Comparison of ENCODE assay signal across 8 cellular contexts in the genomic region with DNA sequence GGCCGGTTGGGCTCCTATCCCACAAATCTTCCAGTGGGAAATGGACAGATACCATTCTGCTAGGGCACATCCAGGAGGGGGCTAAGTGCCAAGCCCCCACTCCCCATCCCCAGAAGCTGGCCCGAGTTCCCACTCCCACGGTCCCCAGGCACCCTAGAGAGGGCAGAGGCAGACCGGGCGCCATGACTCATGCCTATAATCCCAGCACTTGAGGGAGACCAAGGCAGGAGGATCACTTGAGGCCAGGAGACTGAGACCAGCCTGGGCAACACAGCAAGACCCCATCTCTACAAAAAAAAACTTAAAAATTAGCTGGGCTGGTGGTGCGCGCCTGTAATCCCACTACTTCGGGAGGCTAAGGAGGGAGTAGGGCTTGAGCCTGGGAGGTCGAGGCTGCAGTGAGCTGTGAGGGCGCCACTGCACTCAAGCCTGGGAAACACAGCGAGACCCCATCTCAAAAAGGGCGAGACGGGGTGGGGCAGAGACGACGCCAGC. TPM values are rescaled to one million over a fixed set of nuclear protein-coding genes. Genes with fewer than 3 reads are reported as not detected.
DNase-seq lines count a peak whose midpoint lies in the region; ATAC-seq, FAIRE-seq and TF ChIP-seq lines count a peak whose summit lies in the region.

No MANE protein-coding gene starts in this region.

- no peaks in the 10 kb centered on the region for H3K27me3 Mint-ChIP-seq in H9 (ENCODE audit: low read depth)
- H3K27me3 Mint-ChIP-seq in WTC11 (ENCODE audit: low read depth) = no peaks in the 10 kb centered on the region

- no peak overlapping the region for H2BK20ac ChIP-seq in H9 (ENCODE audit: low read depth, low read length, poor library complexity, severe bottlenecking)

- peak overlapping the region; percentile 59 for H3K4me2 ChIP-seq in H9 (ENCODE audit: insufficient read depth, insufficient read length, low read length)

- CTCF ChIA-PET in WTC11 (lab: Charles Lee) = no interaction called here

- no peak for FAIRE-seq in small intestine (lab: Jason Lieb, UNC)

- no peak overlapping the region for H3K56ac ChIP-seq in H9 (ENCODE audit: insufficient read length, low read depth, low read length)

- H2AK5ac ChIP-seq in H9 (ENCODE audit: insufficient read length, low read length) = no peak overlapping the region

- no peak for DNase-seq in H9
- DNase-seq in WTC11 (ENCODE audit: low spot score) = no peak
- DNase-seq in right atrium auricular region (ENCODE audit: low spot score) = no peak
- DNase-seq in small intestine = no peak
- no peak for DNase-seq in activated gamma-delta T cell treated with Interleukin-2 at 50 U/mL for 16 hours
- DNase-seq in NCI-H1048 (lab: John Stamatoyannopoulos, UW) = no peak
- DNase-seq in COLO829 (ENCODE audit: low spot score) = no peak

- H4K8ac ChIP-seq in H9 (replicated peaks; ENCODE audit: insufficient read length, low read depth, low read length) = no peak overlapping the region

- H3K36me3 Mint-ChIP-seq in H9 (ENCODE audit: insufficient read depth in 1 of 3, low read depth in 3 of 3) (peaks cover 20 to 40% (median 39%) of the 10 kb centered on the region in 3 experiments), WTC11 (peaks cover 39% of the 10 kb centered on the region)

- no peak overlapping the region for H2BK5ac ChIP-seq in H9 (ENCODE audit: insufficient read length, low read length)

- no peak overlapping the region for H2BK12ac ChIP-seq in H9 (ENCODE audit: insufficient read length, low read depth, low read length)

- POLR2A ChIA-PET in WTC11 (lab: Charles Lee) = no interaction called here

- H3K4me3 Mint-ChIP-seq in H9 = peak overlapping the region; percentile 78 to 90
- H3K4me3 Mint-ChIP-seq in WTC11 = peak overlapping the region; percentile 82

- H2AFZ ChIP-seq in H9 (ENCODE audit: low read length) = no peak overlapping the region

- no peak overlapping the region for H2BK120ac ChIP-seq in H9 (ENCODE audit: low read depth, low read length, poor library complexity, severe bottlenecking)

- H3K27me3 ChIP-seq in H9 (ENCODE audit: insufficient read depth, low read length) (no peaks in the 10 kb centered on the region), right atrium auricular region (no peaks in the 10 kb centered on the region), small intestine (ENCODE audit: control insufficient read depth in 2 of 2, insufficient read depth in 2 of 2, low read length in 2 of 2) (no peaks in the 10 kb centered on the region)

- no peaks in the 10 kb centered on the region for H3K36me3 ChIP-seq in right atrium auricular region
- no peaks in the 10 kb centered on the region for H3K36me3 ChIP-seq in small intestine (ENCODE audit: control insufficient read depth in 2 of 2, insufficient read depth in 2 of 2, low read length in 2 of 2)

- H3K79me1 ChIP-seq in H9 (ENCODE audit: insufficient read depth, low read depth, low read length, poor library complexity, severe bottlenecking) = peaks cover 9% of the 10 kb centered on the region

- no peak overlapping the region; the same call in 1 of the 2 replicates for H3K4ac ChIP-seq in H9 (ENCODE audit: low read depth, low read length)

- H3K23ac ChIP-seq in H9 (ENCODE audit: insufficient read length, low read depth, low read length) = no peak overlapping the region

- H3K23me2 ChIP-seq in H9 (ENCODE audit: insufficient read length, low read depth, low read length, poor library complexity, severe bottlenecking) = no peaks in the 10 kb centered on the region

- H3K9me3 Mint-ChIP-seq in H9 (no peaks in the 10 kb centered on the region; a peak in 3 of 5 replicates), WTC11 (no peaks in the 10 kb centered on the region)

- H3K9me3 ChIP-seq in H9 (ENCODE audit: control insufficient read depth, low read depth, low read length) = no peaks in the 10 kb centered on the region
- H3K9me3 ChIP-seq in right atrium auricular region = no peaks in the 10 kb centered on the region
- H3K9me3 ChIP-seq in small intestine (ENCODE audit: control insufficient read depth, low read depth) = no peaks in the 10 kb centered on the region

- ATAC-seq in WTC11 (no peak), GM21390 (IDR thresholded peaks at IDR 0.05; ENCODE audit: unreplicated experiment) (no peak)

- peak overlapping the region; percentile 40 for H3K9ac ChIP-seq in H9 (ENCODE audit: extremely low read depth, insufficient read length, low read length)

- no peak overlapping the region for H3T11ph ChIP-seq in H9 (ENCODE audit: low read length)

- TF ChIP-seq CTCF in H9 (conservative IDR thresholded peaks at IDR 0.05) = no peak
- TF ChIP-seq CTCF in WTC11 (IDR thresholded peaks at IDR 0.05) = no peak
- TF ChIP-seq CTCF in right atrium auricular region (IDR thresholded peaks at IDR 0.05) = no peak

- H3K4me3 ChIP-seq in right atrium auricular region = peak overlapping the region; percentile 76 to 77
- peak overlapping the region; percentile 57 to 58 for H3K4me3 ChIP-seq in small intestine (ENCODE audit: low read depth in 1 of 2, low read length in 2 of 2)

- H3K14ac ChIP-seq in H9 (ENCODE audit: insufficient read depth, low read length) = 0 out of 2 replicates have a peak overlapping the region, but pooled peaks have one; percentile 58

- H3K4me1 Mint-ChIP-seq in H9 (peaks cover 23 to 27% of the 10 kb centered on the region in 2 experiments), WTC11 (peaks cover 46% of the 10 kb centered on the region)

- H2BK15ac ChIP-seq in H9 (ENCODE audit: low read depth, low read length) = no peak overlapping the region; the same call in 1 of the 2 replicates

- H4K5ac ChIP-seq in H9 (ENCODE audit: insufficient read length, low read depth, low read length) = no peak overlapping the region

- H3K27ac Mint-ChIP-seq in H9 = peak overlapping the region in 2 of 3 experiments; percentile 18 to 92; a peak in 2 of 7 replicates
- peak overlapping the region; percentile 65 for H3K27ac Mint-ChIP-seq in WTC11

- H3K27ac ChIP-seq in H9 (ENCODE audit: insufficient read length, low read depth, low read length) (no peak overlapping the region), right atrium auricular region (peak overlapping the region; percentile 78 to 85), small intestine (ENCODE audit: low read depth in 1 of 2, low read length in 1 of 2) (no peak overlapping the region)

- H3K4me1 ChIP-seq in H9 (ENCODE audit: insufficient read depth, low read length) (peaks cover 2% of the 10 kb centered on the region; the same call in 1 of the 2 replicates), right atrium auricular region (peaks cover 0 to 42% of the 10 kb centered on the region in 2 donors), small intestine (ENCODE audit: control insufficient read depth in 2 of 2, insufficient read depth in 1 of 2, low read depth in 1 of 2, low read length in 1 of 2) (peaks cover 2 to 7% of the 10 kb centered on the region in 2 donors)

- H4K91ac ChIP-seq in H9 (ENCODE audit: insufficient read length, low read depth, low read length) = no peak overlapping the region

- H3K79me2 ChIP-seq in H9 (ENCODE audit: insufficient read depth, low read length) = peaks cover 36% of the 10 kb centered on the region

- no CpG with 5 or more reads among the region's 15 CpGs for WGBS in H9 (ENCODE audit: extremely low coverage, insufficient read length, low lambda C conversion rate)
- 46 to 49% (median 47%) methylated on average over 15 of the region's 15 CpGs for WGBS in small intestine, 3 donors

- no peaks in the 10 kb centered on the region for H4K20me1 ChIP-seq in H9 (ENCODE audit: control insufficient read depth, insufficient read depth, insufficient read length)

- peak overlapping the region; percentile 31 for H3K18ac ChIP-seq in H9 (ENCODE audit: insufficient read length, low read depth, low read length)

TF ChIP-seq in WTC11, 78 proteins besides CTCF, POLR2A, EP300 and RAD21 (continues in another document):
- TF ChIP-seq ZNF121 (CRISPR knock-in tag; IDR thresholded peaks at IDR 0.05) = peak; percentile 99
- TF ChIP-seq GTF2I (CRISPR knock-in tag; conservative IDR thresholded peaks at IDR 0.05) = peak; percentile 89
- TF ChIP-seq, protein P1, sequence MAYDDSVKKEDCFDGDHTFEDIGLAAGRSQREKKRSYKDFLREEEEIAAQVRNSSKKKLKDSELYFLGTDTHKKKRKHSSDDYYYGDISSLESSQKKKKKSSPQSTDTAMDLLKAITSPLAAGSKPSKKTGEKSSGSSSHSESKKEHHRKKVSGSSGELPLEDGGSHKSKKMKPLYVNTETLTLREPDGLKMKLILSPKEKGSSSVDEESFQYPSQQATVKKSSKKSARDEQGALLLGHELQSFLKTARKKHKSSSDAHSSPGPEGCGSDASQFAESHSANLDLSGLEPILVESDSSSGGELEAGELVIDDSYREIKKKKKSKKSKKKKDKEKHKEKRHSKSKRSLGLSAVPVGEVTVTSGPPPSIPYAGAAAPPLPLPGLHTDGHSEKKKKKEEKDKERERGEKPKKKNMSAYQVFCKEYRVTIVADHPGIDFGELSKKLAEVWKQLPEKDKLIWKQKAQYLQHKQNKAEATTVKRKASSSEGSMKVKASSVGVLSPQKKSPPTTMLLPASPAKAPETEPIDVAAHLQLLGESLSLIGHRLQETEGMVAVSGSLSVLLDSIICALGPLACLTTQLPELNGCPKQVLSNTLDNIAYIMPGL (CRISPR knock-in tag; IDR thresholded peaks at IDR 0.05) = no peak
- TF ChIP-seq SMAD3 (CRISPR knock-in tag; IDR thresholded peaks at IDR 0.05; ENCODE audit: borderline replicate concordance) = no peak
- TF ChIP-seq FOXK1 (CRISPR knock-in tag; IDR thresholded peaks at IDR 0.05) = no peak
- TF ChIP-seq, protein P2, sequence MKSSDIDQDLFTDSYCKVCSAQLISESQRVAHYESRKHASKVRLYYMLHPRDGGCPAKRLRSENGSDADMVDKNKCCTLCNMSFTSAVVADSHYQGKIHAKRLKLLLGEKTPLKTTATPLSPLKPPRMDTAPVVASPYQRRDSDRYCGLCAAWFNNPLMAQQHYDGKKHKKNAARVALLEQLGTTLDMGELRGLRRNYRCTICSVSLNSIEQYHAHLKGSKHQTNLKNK (CRISPR knock-in tag; IDR thresholded peaks at IDR 0.05) = no peak
- no peak for TF ChIP-seq NFATC4 (CRISPR knock-in tag; IDR thresholded peaks at IDR 0.05)
- TF ChIP-seq, protein P3, sequence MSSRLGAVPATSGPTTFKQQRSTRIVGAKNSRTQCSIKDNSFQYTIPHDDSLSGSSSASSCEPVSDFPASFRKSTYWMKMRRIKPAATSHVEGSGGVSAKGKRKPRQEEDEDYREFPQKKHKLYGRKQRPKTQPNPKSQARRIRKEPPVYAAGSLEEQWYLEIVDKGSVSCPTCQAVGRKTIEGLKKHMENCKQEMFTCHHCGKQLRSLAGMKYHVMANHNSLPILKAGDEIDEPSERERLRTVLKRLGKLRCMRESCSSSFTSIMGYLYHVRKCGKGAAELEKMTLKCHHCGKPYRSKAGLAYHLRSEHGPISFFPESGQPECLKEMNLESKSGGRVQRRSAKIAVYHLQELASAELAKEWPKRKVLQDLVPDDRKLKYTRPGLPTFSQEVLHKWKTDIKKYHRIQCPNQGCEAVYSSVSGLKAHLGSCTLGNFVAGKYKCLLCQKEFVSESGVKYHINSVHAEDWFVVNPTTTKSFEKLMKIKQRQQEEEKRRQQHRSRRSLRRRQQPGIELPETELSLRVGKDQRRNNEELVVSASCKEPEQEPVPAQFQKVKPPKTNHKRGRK (CRISPR knock-in tag; IDR thresholded peaks at IDR 0.05; ENCODE audit: borderline replicate concordance) = no peak

RNA-seq across cellular contexts. Expression of a gene that starts 0.9 kb away (rescaled TPM):
- total RNA-seq in H9 (2021) (60.2 and 63.1 TPM in 2 replicates), WTC11 (2021) (89.2 to 99.6 TPM (median 90.3 TPM) in 3 replicates), right atrium auricular region (10 to 100 TPM; 26.3 to 38.8 TPM)
- polyA plus RNA-seq in small intestine = 10 to 100 TPM in 1 of 3 donors, 1 to 10 TPM in 2; 3.4 to 19.2 (median 9.7) TPM

Comparison
In these comparisons a context has a peak if more than half of its experiments do, and no peak if none do; other contexts are left out.
1. H3K27ac ChIP-seq: peak in right atrium auricular region (2 of 2); none in H9 (single experiment) and small intestine (0 of 2).